In the genomic region with DNA sequence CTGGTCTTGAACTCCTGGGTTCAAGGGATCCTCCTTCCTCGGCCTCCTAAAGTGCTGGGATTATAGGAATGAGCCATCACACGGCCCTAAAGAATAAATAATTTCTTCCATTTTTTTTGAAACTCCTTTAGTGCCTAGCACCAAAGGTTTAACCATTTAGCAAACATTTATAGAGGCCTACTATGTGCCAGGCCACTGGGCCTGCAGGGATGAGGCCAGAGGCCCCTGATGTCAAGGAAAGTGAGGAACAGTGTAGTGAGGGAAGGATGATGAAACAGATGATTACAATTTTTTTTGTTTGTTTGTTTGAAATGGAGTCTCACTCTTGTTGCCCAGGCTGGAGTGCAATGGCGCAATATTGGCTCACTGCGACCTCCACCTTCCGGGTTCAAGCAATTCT, we compare ENCODE assay signal across 29 cellular contexts.
"Had no signal": no experiment of that assay in that cellular context is flagged by ENCODE, and none has a peak within 500 bp of the region (broad histone marks: within the 10 kb centered on the region; RNA-seq: fewer than 3 reads in every experiment).

No MANE protein-coding gene starts in this region.

- ATAC-seq: effector memory CD8-positive, alpha-beta T cell; esophagus mucosa; foreskin keratinocyte; gastrocnemius medialis; gastroesophageal sphincter; heart left ventricle; heart right ventricle had no signal

- H3K4me3 Mint-ChIP-seq: dendritic cell treated with granulocyte-macrophage colony-stimulating factor and Interleukin-4, amounts not matched to agents 40 ng/mL and 50 ng/mL, for 4 days; effector memory CD8-positive, alpha-beta T cell; endodermal cell had no signal

- H3K9me3 Mint-ChIP-seq: dendritic cell treated with granulocyte-macrophage colony-stimulating factor and Interleukin-4, amounts not matched to agents 40 ng/mL and 50 ng/mL, for 4 days; effector memory CD8-positive, alpha-beta T cell; endodermal cell had no signal

- H3K4me3 ChIP-seq: colonic mucosa, coronary artery, dorsolateral prefrontal cortex, esophagus muscularis mucosa, esophagus squamous epithelium, gastrocnemius medialis, gastroesophageal sphincter, heart left ventricle, heart right ventricle had no signal

- H3K27ac ChIP-seq: colonic mucosa, coronary artery, dorsolateral prefrontal cortex, epithelial cell of prostate, esophagus muscularis mucosa, esophagus squamous epithelium, foreskin keratinocyte, gastrocnemius medialis, gastroesophageal sphincter, heart left ventricle, heart right ventricle had no signal

- H3K4me1 ChIP-seq: colonic mucosa, esophagus muscularis mucosa, esophagus squamous epithelium, foreskin keratinocyte, gastrocnemius medialis, gastroesophageal sphincter, heart left ventricle had no signal

- FAIRE-seq: colon, endometrium, endothelial cell of umbilical vein, frontal cortex had no signal

- H3K27me3 Mint-ChIP-seq: dendritic cell treated with granulocyte-macrophage colony-stimulating factor and Interleukin-4, amounts not matched to agents 40 ng/mL and 50 ng/mL, for 4 days; effector memory CD8-positive, alpha-beta T cell had no signal

- H3K9me3 ChIP-seq: colonic mucosa, esophagus muscularis mucosa, esophagus squamous epithelium, gastrocnemius medialis, gastroesophageal sphincter, heart left ventricle, heart right ventricle had no signal

- H3K36me3 ChIP-seq: colonic mucosa had no signal

- H3K4me1 Mint-ChIP-seq: endodermal cell had no signal

- H3K27me3 ChIP-seq: colonic mucosa, dorsolateral prefrontal cortex, esophagus muscularis mucosa, esophagus squamous epithelium, foreskin keratinocyte, gastrocnemius medialis, gastroesophageal sphincter, heart left ventricle, heart right ventricle had no signal

- DNase-seq: colonic mucosa; cortex of kidney; dermis blood vessel endothelial cell; dorsolateral prefrontal cortex; effector CD4-positive, alpha-beta T cell; effector CD8-positive, alpha-beta T cell; effector memory CD4-positive, alpha-beta T cell; effector memory CD8-positive, alpha-beta T cell; endodermal cell; erythroblast; esophagus squamous epithelium; foreskin fibroblast; foreskin keratinocyte; foreskin melanocyte; gastrocnemius medialis; glutamatergic neuron; head of caudate nucleus; heart left ventricle; heart right ventricle had no signal

- H3K27ac Mint-ChIP-seq: dendritic cell treated with granulocyte-macrophage colony-stimulating factor and Interleukin-4, amounts not matched to agents 40 ng/mL and 50 ng/mL, for 4 days; effector memory CD8-positive, alpha-beta T cell; endodermal cell had no signal
